Comparison of ENCODE assay signal across 19 cellular contexts in genomic region chr13:78638216-78638615, GRCh38. TPM values are rescaled to one million over a fixed set of nuclear protein-coding genes. Genes with fewer than 3 reads are reported as not detected.
A peak's percentile ranks its signal among the peaks of the same experiment; 100 is the strongest.
DNase-seq lines count a peak whose midpoint lies in the region; ATAC-seq and TF ChIP-seq lines count a peak whose summit lies in the region.
"Had no signal": no experiment of that assay in that cellular context is flagged by ENCODE, and none has a peak within 500 bp of the region (broad histone marks: within the 10 kb centered on the region; RNA-seq: fewer than 3 reads in every experiment).

No MANE protein-coding gene starts in this region.

- no peaks in the 10 kb centered on the region for H3K9me3 ChIP-seq in CD4-positive, alpha-beta memory T cell (ENCODE audit: control insufficient read depth in 1 of 2, low read length in 2 of 2)
- H3K9me3 ChIP-seq in testis: no peaks in the 10 kb centered on the region

- no peak overlapping the region for H3K4me3 Mint-ChIP-seq in CD4-positive, alpha-beta memory T cell
- H3K4me3 Mint-ChIP-seq: CD4-positive, alpha-beta T cell had no signal

- H3K4me1 ChIP-seq in CD4-positive, alpha-beta memory T cell (ENCODE audit: insufficient read depth, low read length): peaks cover 4% of the 10 kb centered on the region
- H3K4me1 ChIP-seq in testis: no peaks in the 10 kb centered on the region

- no peak for TF ChIP-seq CTCF in testis (IDR thresholded peaks at IDR 0.05)

- H3K27me3 Mint-ChIP-seq in CD4-positive, alpha-beta memory T cell: no peaks in the 10 kb centered on the region
- H3K27me3 Mint-ChIP-seq: CD4-positive, alpha-beta T cell had no signal

- no peak overlapping the region for H3K27ac ChIP-seq in CD4-positive, alpha-beta memory T cell (ENCODE audit: low read depth, low read length)
- H3K27ac ChIP-seq in testis: no peak overlapping the region

- no peak overlapping the region for H3K4me3 ChIP-seq in CD4-positive, alpha-beta memory T cell (ENCODE audit: low read length in 2 of 2)
- no peak overlapping the region for H3K4me3 ChIP-seq in testis

- peaks cover 5 to 15% (median 9%) of the 10 kb centered on the region in 4 donors for H3K4me1 Mint-ChIP-seq in CD4-positive, alpha-beta memory T cell

- POLR2A ChIA-PET in CD4-positive, alpha-beta memory T cell (lab: Charles Lee; ENCODE audit: partially characterized antibody): no interaction called here

- TF ChIP-seq POLR2A in testis (IDR thresholded peaks at IDR 0.05): no peak

- intact Hi-C loops in CD4-positive, alpha-beta memory T cell (cut with micrococcal nuclease): no loop called here
- intact Hi-C loops in testis (cut with DNase I; ENCODE audit: low total_unique reads): no loop called here

- no peak overlapping the region for H3K27ac Mint-ChIP-seq in CD4-positive, alpha-beta memory T cell
- H3K27ac Mint-ChIP-seq: CD4-positive, alpha-beta T cell had no signal

- ATAC-seq in GM18498 (IDR thresholded peaks at IDR 0.05; ENCODE audit: unreplicated experiment) (peak; percentile 87), GM19351 (IDR thresholded peaks at IDR 0.05; ENCODE audit: unreplicated experiment) (peak; percentile 78), HG02623 (IDR thresholded peaks at IDR 0.05; ENCODE audit: unreplicated experiment) (peak; percentile 56), HG03442 (IDR thresholded peaks at IDR 0.05; ENCODE audit: unreplicated experiment) (peak; percentile 75)
- ATAC-seq: sciatic nerve had no signal

- no peaks in the 10 kb centered on the region for H3K27me3 ChIP-seq in CD4-positive, alpha-beta memory T cell (ENCODE audit: insufficient read depth, low read length)
- no peaks in the 10 kb centered on the region for H3K27me3 ChIP-seq in testis

- H3K36me3 Mint-ChIP-seq in CD4-positive, alpha-beta memory T cell: peaks cover 68 to 72% of the 10 kb centered on the region in 2 donors

- peaks cover 20% of the 10 kb centered on the region for H3K36me3 ChIP-seq in CD4-positive, alpha-beta memory T cell (ENCODE audit: insufficient read depth, low read length)
- no peaks in the 10 kb centered on the region for H3K36me3 ChIP-seq in testis (ENCODE audit: low read depth, missing control alignments)

- no peak for DNase-seq in CD4-positive, alpha-beta memory T cell
- no peak for DNase-seq in activated effector memory CD4-positive, alpha-beta T cell treated with anti-CD3 and anti-CD28 coated beads, Interleukin-2, amount 50 U/mL, for 16 hours
- no peak for DNase-seq in testis
- no peak for DNase-seq in NCI-H2081 treated with DMSO at 0.1 percent for 48 hours (lab: John Stamatoyannopoulos, UW)
- DNase-seq: activated naive CD4-positive, alpha-beta T cell treated with Interleukin-2 at 50 U/mL for 16 hours; CD4-positive, alpha-beta T cell; DND-41; GOT3; NCI-H1694 treated with DMSO at 0.1 percent for 48 hours; NCI-H446; nucleus accumbens had no signal

- WGBS in testis, 2 donors: 86 to 87% methylated on average over 4 of the region's 4 CpGs

- no peaks in the 10 kb centered on the region for H3K9me3 Mint-ChIP-seq in CD4-positive, alpha-beta memory T cell
- H3K9me3 Mint-ChIP-seq: CD4-positive, alpha-beta T cell had no signal

- CTCF ChIA-PET in CD4-positive, alpha-beta memory T cell (lab: Charles Lee; ENCODE audit: partially characterized antibody): no interaction called here

RNA-seq across cellular contexts. Expression of gene OBI1, which starts 20.7 kb away (rescaled TPM):
- total RNA-seq in CD4-positive, alpha-beta memory T cell: 10 to 100 TPM; 16.3 to 16.7 TPM
- polyA plus RNA-seq in CD4-positive, alpha-beta memory T cell: 10 to 100 TPM in 1 of 2 donors, 1 to 10 TPM in 1; 7.8 to 12.2 TPM
- total RNA-seq in testis: 10 to 100 TPM; 26.8 to 27.9 TPM
- 14.8 TPM for polyA plus RNA-seq in testis (ENCODE audit: insufficient read depth, low read depth, low replicate concordance)

RNA-seq across cellular contexts. Expression of gene POU4F1, which starts 34.9 kb away (rescaled TPM):
- under 1 TPM in 1 of 2 experiments, not detected in 1; 0.06 TPM for total RNA-seq in CD4-positive, alpha-beta memory T cell
- polyA plus RNA-seq in CD4-positive, alpha-beta memory T cell: not detected
- total RNA-seq in testis: 1 to 10 TPM; 1.2 to 1.3 TPM
- 0.57 TPM for polyA plus RNA-seq in testis (ENCODE audit: insufficient read depth, low read depth, low replicate concordance)
- total RNA-seq: astrocyte, HT-29, sciatic nerve had no signal
- polyA plus RNA-seq: AG04450 had no signal
